In genomic region chr10:62050941-62051433, GRCh38 we compare ENCODE assay signal across 8 cellular contexts.
DNase-seq lines count a peak whose midpoint lies in the region; ATAC-seq, FAIRE-seq and TF ChIP-seq lines count a peak whose summit lies in the region.

No MANE protein-coding gene starts in this region.

- H3K9me2 ChIP-seq in SK-N-SH: no peaks in the 10 kb centered on the region

- POLR2A ChIA-PET in SK-N-SH (lab: Yijun Ruan, JAX): no interaction called here

- DNase-seq in SK-N-SH: no peak
- peak; percentile 84 for DNase-seq in amniotic stem cell (lab: John Stamatoyannopoulos, UW)
- no peak for DNase-seq in keratinocyte (ENCODE audit: low read depth, low spot score)
- peak; percentile 52 to 72 for DNase-seq in stimulated activated CD4-positive, alpha-beta T cell treated with anti-CD3 and anti-CD28 coated beads, Interleukin-1b, Interleukin-23, amount 100 ng/mL, for 4 hours (ENCODE audit: low read depth in 2 of 2)
- no peak for DNase-seq in GDM1 (lab: John Stamatoyannopoulos, UW)
- DNase-seq in NCI-H510A (lab: John Stamatoyannopoulos, UW): no peak

- H3K27ac ChIP-seq in SK-N-SH (ENCODE audit: low read depth in 2 of 2, low read length in 1 of 2) (peak overlapping the region; percentile 85 to 97; a peak in 3 of 4 replicates), keratinocyte (ENCODE audit: control insufficient read depth, insufficient read depth, low read length) (peak overlapping the region; percentile 93)

- H3K9me3 ChIP-seq in SK-N-SH (no peaks in the 10 kb centered on the region), keratinocyte (ENCODE audit: control insufficient read depth, low read depth, low read length) (no peaks in the 10 kb centered on the region)

- H3F3A ChIP-seq in SK-N-SH (replicated peaks; ENCODE audit: insufficient read depth): peaks cover 19% of the 10 kb centered on the region

- no peaks in the 10 kb centered on the region for H3K9me1 ChIP-seq in keratinocyte (ENCODE audit: control insufficient read depth, extremely low read depth, insufficient read depth, low read length)

- H3K79me2 ChIP-seq in SK-N-SH (ENCODE audit: insufficient read depth) (peaks cover 93% of the 10 kb centered on the region), keratinocyte (ENCODE audit: control insufficient read depth, insufficient read depth, low read length) (peaks cover 14% of the 10 kb centered on the region)

- TF ChIP-seq RAD21 in SK-N-SH (IDR thresholded peaks at IDR 0.05; ENCODE audit: low read length): no peak

- H3K27me3 ChIP-seq in SK-N-SH (ENCODE audit: insufficient read depth) (no peaks in the 10 kb centered on the region), keratinocyte (ENCODE audit: control insufficient read depth, extremely low read depth, insufficient read depth, low read length) (no peaks in the 10 kb centered on the region)

- 44% methylated on average over 8 of the region's 8 CpGs for WGBS in SK-N-SH (ENCODE audit: low lambda C conversion rate)

- TF ChIP-seq CTCF in SK-N-SH (IDR thresholded peaks at IDR 0.05) (no peak), keratinocyte (optimal IDR thresholded peaks at IDR 0.05 in 1 of 3, IDR thresholded peaks at IDR 0.05 in 1 of 3, conservative IDR thresholded peaks at IDR 0.05 in 1 of 3; ENCODE audit: extremely low read depth in 1 of 3, insufficient read depth in 2 of 3, low read length in 3 of 3) (no peak)

- dilution Hi-C loops in keratinocyte (cut with MboI; ENCODE audit: extremely low pct_ligation_motif_present, low sequenced_read_pairs): no loop called here

- peaks cover 32 to 45% of the 10 kb centered on the region in 2 experiments; a peak in 3 of 4 replicates for H3K4me1 ChIP-seq in SK-N-SH (ENCODE audit: control insufficient read depth in 1 of 2, insufficient read depth in 2 of 2, low read depth in 1 of 2, low read length in 1 of 2)
- peaks cover 54% of the 10 kb centered on the region for H3K4me1 ChIP-seq in keratinocyte (ENCODE audit: control insufficient read depth, extremely low read depth, insufficient read depth, low read length)

- no peaks in the 10 kb centered on the region; the same call in 1 of the 2 replicates for H4K20me1 ChIP-seq in SK-N-SH (ENCODE audit: insufficient read depth)
- no peaks in the 10 kb centered on the region for H4K20me1 ChIP-seq in keratinocyte (ENCODE audit: control insufficient read depth, extremely low read depth, insufficient read depth, low read length)

- FAIRE-seq in keratinocyte (lab: Jason Lieb, UNC): no peak

- peak overlapping the region; percentile 66 to 70; a peak in 3 of 4 replicates for H3K4me3 ChIP-seq in SK-N-SH (ENCODE audit: low read depth in 2 of 2, low read length in 1 of 2)
- peak overlapping the region in 2 of 3 experiments; percentile 76 to 80 for H3K4me3 ChIP-seq in keratinocyte (ENCODE audit: control insufficient read depth in 2 of 3, extremely low read depth in 1 of 3, insufficient read depth in 2 of 3, low read depth in 1 of 3, low read length in 3 of 3)

- H3K9ac ChIP-seq in SK-N-SH (peak overlapping the region; percentile 81), keratinocyte (ENCODE audit: control insufficient read depth, extremely low read depth, insufficient read depth, low read length) (peak overlapping the region; percentile 89)

- ATAC-seq in GM18517 (IDR thresholded peaks at IDR 0.05; ENCODE audit: unreplicated experiment) (peak; percentile 59), HG02885 (IDR thresholded peaks at IDR 0.05; ENCODE audit: poor library complexity, unreplicated experiment) (peak; percentile 61)

- H3K36me3 ChIP-seq in SK-N-SH (replicated peaks in 1 of 2; ENCODE audit: control insufficient read depth in 1 of 2, insufficient read depth in 2 of 2, low read length in 1 of 2) (peaks cover 48 to 52% of the 10 kb centered on the region in 2 experiments), keratinocyte (ENCODE audit: control insufficient read depth in 2 of 2, extremely low read depth in 1 of 2, insufficient read depth in 2 of 2, low read length in 2 of 2) (peaks cover 8 to 10% of the 10 kb centered on the region in 2 experiments)

- CTCF ChIA-PET in SK-N-SH (lab: Yijun Ruan, JAX): interaction anchor here (1.3 to 5.9 kb wide), 4 partner anchors 13 to 197 kb away, joined by 3 to 49 read pairs (median 6); no protein-coding TSS in a partner anchor

- H2AFZ ChIP-seq in SK-N-SH (ENCODE audit: low read depth): no peak overlapping the region
- no peak overlapping the region for H2AFZ ChIP-seq in keratinocyte (ENCODE audit: control insufficient read depth, low read length)

- TF ChIP-seq EP300 in SK-N-SH (IDR thresholded peaks at IDR 0.05; ENCODE audit: borderline replicate concordance in 1 of 2, low read depth in 1 of 2, low read length in 1 of 2): peak in 1 of 2 experiments; percentile 71; a peak in 2 of 4 replicates

- H3K4me2 ChIP-seq in SK-N-SH (peak overlapping the region; percentile 84), keratinocyte (ENCODE audit: control insufficient read depth, extremely low read depth, insufficient read depth, low read depth, low read length) (peak overlapping the region; percentile 96)

TF ChIP-seq in SK-N-SH, 30 proteins besides CTCF, POLR2A, EP300 and RAD21 (continues in another document):
- TF ChIP-seq FOSL2 (IDR thresholded peaks at IDR 0.05; ENCODE audit: borderline replicate concordance, low read depth) (peak; percentile 83), RXRA (IDR thresholded peaks at IDR 0.05; ENCODE audit: borderline replicate concordance, low read depth) (no peak; the same call in 1 of the 2 replicates), TEAD4 (IDR thresholded peaks at IDR 0.05; ENCODE audit: borderline replicate concordance, insufficient read depth) (0 out of 2 replicates have a peak, but pooled peaks have one; percentile 20), TCF12 (IDR thresholded peaks at IDR 0.05) (peak; percentile 77; the same call in 1 of the 2 replicates), POLR2AphosphoS5 (IDR thresholded peaks at IDR 0.05; ENCODE audit: low read depth, low read length) (peak; percentile 39; the same call in 1 of the 2 replicates), PBX3 (IDR thresholded peaks at IDR 0.05) (peak; percentile 90), IRF3 (IDR thresholded peaks at IDR 0.05; ENCODE audit: low read depth, low read length) (no peak), ELF1 (IDR thresholded peaks at IDR 0.05) (no peak), YY1 (IDR thresholded peaks at IDR 0.05; ENCODE audit: low read depth) (no peak), JUND (IDR thresholded peaks at IDR 0.05) (peak; percentile 77), MXI1 (IDR thresholded peaks at IDR 0.05; ENCODE audit: low read depth, low read length) (no peak), MEF2A (IDR thresholded peaks at IDR 0.05; ENCODE audit: borderline replicate concordance, low read depth) (peak; percentile 73), NFIC (IDR thresholded peaks at IDR 0.05; ENCODE audit: borderline replicate concordance) (0 out of 2 replicates have a peak, but pooled peaks have one; percentile 29), RCOR1 (IDR thresholded peaks at IDR 0.05; ENCODE audit: low read length) (no peak), MAX (IDR thresholded peaks at IDR 0.05; ENCODE audit: low read depth) (peak; percentile 55), REST (IDR thresholded peaks at IDR 0.05; ENCODE audit: low read depth, low read length) (peak; percentile 36; the same call in 1 of the 2 replicates), SMC3 (IDR thresholded peaks at IDR 0.05; ENCODE audit: low read depth, low read length) (no peak)

Comparison
In these comparisons a context has a peak if more than half of its experiments do, and no peak if none do; other contexts are left out.
1. DNase-seq: peak in amniotic stem cell (single experiment) and stimulated activated CD4-positive, alpha-beta T cell treated with anti-CD3 and anti-CD28 coated beads, Interleukin-1b, Interleukin-23, amount 100 ng/mL, for 4 hours (2 of 2); none in SK-N-SH (single experiment), keratinocyte (single experiment), GDM1 (single experiment) and NCI-H510A (single experiment).